In the genomic region with DNA sequence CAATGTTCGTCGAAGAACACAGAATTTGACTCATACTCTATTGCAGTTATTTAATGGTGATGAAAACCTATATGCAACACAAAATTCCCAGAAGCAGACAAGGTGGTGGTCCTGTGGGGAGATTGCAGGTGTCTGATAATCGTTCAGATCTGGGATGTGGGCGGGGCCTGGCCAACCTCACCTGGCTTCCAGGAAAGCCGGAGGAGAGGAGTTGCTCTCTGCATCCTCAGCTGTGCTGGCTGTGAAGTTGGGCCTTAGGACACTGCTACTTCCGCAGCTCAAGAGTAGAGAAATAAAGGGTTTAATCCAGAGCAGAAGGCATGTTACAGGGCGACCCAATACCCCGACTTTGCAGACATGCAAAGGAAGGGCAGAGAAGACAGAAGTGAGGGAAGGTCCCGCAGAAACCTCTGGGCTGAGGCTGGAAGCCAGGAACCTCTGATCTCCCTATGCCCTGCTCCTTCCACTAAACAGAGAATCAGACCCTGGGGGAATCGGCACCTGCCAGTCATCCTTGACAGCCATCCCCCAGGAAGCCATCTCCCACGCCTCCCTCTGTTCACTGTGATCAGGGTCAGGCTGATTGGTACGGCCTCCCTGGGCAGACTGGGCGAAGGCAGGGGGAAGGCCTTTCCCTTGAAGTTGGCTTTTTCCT, we compare ENCODE assay signal across 3 cellular contexts.
"Had no signal": no experiment of that assay in that cellular context is flagged by ENCODE, and none has a peak within 500 bp of the region (broad histone marks: within the 10 kb centered on the region; RNA-seq: fewer than 3 reads in every experiment).

No MANE protein-coding gene starts in this region.

- H3K4me3 ChIP-seq: GM12878 had no signal

- DNase-seq: GDM1, GF-D8 had no signal

- ATAC-seq: GM12878 had no signal
